12 cellular contexts compared by ENCODE assay signal in the genomic region with DNA sequence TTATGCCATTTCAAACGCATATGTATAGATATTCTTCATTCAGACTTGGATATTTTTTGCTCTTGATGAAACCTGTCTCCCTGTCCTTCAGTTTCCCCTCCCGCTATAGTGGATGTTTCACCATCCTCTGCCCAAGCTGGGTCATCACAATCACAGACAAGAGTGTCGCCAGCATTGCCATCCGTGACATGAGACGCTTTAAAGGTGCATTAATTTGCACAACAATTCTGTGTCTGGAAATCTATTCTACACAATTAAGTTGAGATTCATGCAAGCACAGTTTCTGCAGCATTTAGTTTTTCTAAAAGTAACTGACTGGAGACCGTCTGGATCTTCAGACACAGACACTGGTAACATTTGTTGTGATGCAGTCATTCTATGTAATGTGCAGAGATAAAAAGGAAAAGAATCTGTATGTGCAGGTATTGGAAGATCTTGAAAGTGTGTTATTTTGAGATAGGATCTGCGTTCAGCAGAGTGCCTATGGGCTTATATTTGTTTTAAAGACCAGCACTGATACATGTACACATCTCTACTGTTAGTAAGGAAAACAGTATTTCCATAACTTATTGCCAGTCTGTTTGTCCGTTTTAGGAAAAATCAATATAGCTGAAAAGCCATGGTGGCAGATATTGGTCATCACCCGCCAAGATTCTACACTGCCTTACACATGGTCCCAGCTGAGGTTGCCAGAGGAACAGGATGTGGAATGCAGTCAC. TPM values are rescaled to one million over a fixed set of nuclear protein-coding genes. Genes with fewer than 3 reads are reported as not detected.
DNase-seq lines count a peak whose midpoint lies in the region; ATAC-seq and TF ChIP-seq lines count a peak whose summit lies in the region.
"Not testable (repeated sequence)": the region's sequence is repeated elsewhere in the genome, so short reads cannot be mapped to it uniquely, and the experiment has no call there.
"Had no signal": no experiment of that assay in that cellular context is flagged by ENCODE, and none has a peak within 500 bp of the region (broad histone marks: within the 10 kb centered on the region; RNA-seq: fewer than 3 reads in every experiment).

No MANE protein-coding gene starts in this region.

- H3K4me1 Mint-ChIP-seq in CD4-positive, CD25-positive, alpha-beta regulatory T cell: peaks cover 0 to 13% (median 3%) of the 10 kb centered on the region in 4 donors
- H3K4me1 Mint-ChIP-seq in GM23338 (peaks cover 12% of the 10 kb centered on the region), natural killer cell (peaks cover 8 to 11% of the 10 kb centered on the region in 2 donors)
- H3K4me1 Mint-ChIP-seq in activated CD4-positive, alpha-beta T cell treated with anti-CD3 and anti-CD28 coated beads, Interleukin-2, amount 10 ng/mL, durations not matched to agents 24 days and 14 days; activated naive CD4-positive, alpha-beta T cell treated with anti-CD3 and anti-CD28 coated beads, Interleukin-2, amount 50 U/mL, for 24 hours; glutamatergic neuron (ENCODE audit: low read depth, unreplicated experiment): not testable (repeated sequence)
- H3K4me1 Mint-ChIP-seq in central memory CD8-positive, alpha-beta T cell: peaks cover 13% of the 10 kb centered on the region
- peaks cover 13% of the 10 kb centered on the region for H3K4me1 Mint-ChIP-seq in stimulated activated naive CD8-positive, alpha-beta T cell treated with anti-CD3 and anti-CD28 coated beads, Interleukin-15, Interleukin-2, amounts not matched to agents 100 ng/mL and 50 ng/mL, for 24 hours (ENCODE audit: low read depth)

- not testable (repeated sequence) for H3K4me3 ChIP-seq in CD4-positive, CD25-positive, alpha-beta regulatory T cell (ENCODE audit: low read depth, low read length)
- peak overlapping the region; percentile 18; the same call in 1 of the 2 replicates for H3K4me3 ChIP-seq in GM23338

- 0 out of 2 replicates have a peak overlapping the region, but pooled peaks have one; percentile 45 for H3K4me2 ChIP-seq in GM23338

- not testable (repeated sequence) for H3K9me3 ChIP-seq in CD4-positive, CD25-positive, alpha-beta regulatory T cell (ENCODE audit: control insufficient read depth in 2 of 2, low read length in 2 of 2)

- ATAC-seq in CD4-positive, CD25-positive, alpha-beta regulatory T cell (ENCODE audit: low read depth in 2 of 2); GM23338; central memory CD8-positive, alpha-beta T cell (replicated peaks; ENCODE audit: extremely low read depth, poor library complexity, severe bottlenecking); natural killer cell: not testable (repeated sequence)

- peak overlapping the region in 3 of 4 donors; percentile 45 to 58 (median 47) for H3K4me3 Mint-ChIP-seq in CD4-positive, CD25-positive, alpha-beta regulatory T cell
- H3K4me3 Mint-ChIP-seq in GM23338: peak overlapping the region; percentile 67
- peak overlapping the region; percentile 37 for H3K4me3 Mint-ChIP-seq in activated CD4-positive, alpha-beta T cell treated with anti-CD3 and anti-CD28 coated beads, Interleukin-2, amount 10 ng/mL, durations not matched to agents 24 days and 14 days
- peak overlapping the region; percentile 72 for H3K4me3 Mint-ChIP-seq in activated naive CD4-positive, alpha-beta T cell treated with anti-CD3 and anti-CD28 coated beads, Interleukin-2, amount 50 U/mL, for 24 hours
- peak overlapping the region; percentile 65 for H3K4me3 Mint-ChIP-seq in central memory CD8-positive, alpha-beta T cell
- H3K4me3 Mint-ChIP-seq in glutamatergic neuron (ENCODE audit: unreplicated experiment): peak overlapping the region; percentile 89
- peak overlapping the region; percentile 48 for H3K4me3 Mint-ChIP-seq in natural killer cell
- H3K4me3 Mint-ChIP-seq in stimulated activated naive CD8-positive, alpha-beta T cell treated with anti-CD3 and anti-CD28 coated beads, Interleukin-15, Interleukin-2, amounts not matched to agents 100 ng/mL and 50 ng/mL, for 24 hours: peak overlapping the region; percentile 28

- H3F3A ChIP-seq in GM23338 (replicated peaks; ENCODE audit: low read depth): not testable (repeated sequence)

- not testable (repeated sequence) for H3K36me3 Mint-ChIP-seq in CD4-positive, CD25-positive, alpha-beta regulatory T cell; GM23338 (ENCODE audit: low read depth); activated CD4-positive, alpha-beta T cell treated with anti-CD3 and anti-CD28 coated beads, Interleukin-2, amount 10 ng/mL, durations not matched to agents 24 days and 14 days (ENCODE audit: low read depth); activated naive CD4-positive, alpha-beta T cell treated with anti-CD3 and anti-CD28 coated beads, Interleukin-2, amount 50 U/mL, for 24 hours; central memory CD8-positive, alpha-beta T cell (ENCODE audit: insufficient read depth); glutamatergic neuron (ENCODE audit: unreplicated experiment); natural killer cell; stimulated activated naive CD8-positive, alpha-beta T cell treated with anti-CD3 and anti-CD28 coated beads, Interleukin-15, Interleukin-2, amounts not matched to agents 100 ng/mL and 50 ng/mL, for 24 hours (ENCODE audit: low read depth)

- not testable (repeated sequence) for H3K9me2 ChIP-seq in GM23338 (ENCODE audit: insufficient read depth)

- not testable (repeated sequence) for H3K27ac ChIP-seq in CD4-positive, CD25-positive, alpha-beta regulatory T cell (ENCODE audit: insufficient read depth, low read length, poor library complexity, severe bottlenecking); GM23338 (ENCODE audit: low read depth)

- not testable (repeated sequence) for H3K79me2 ChIP-seq in GM23338 (replicated peaks; ENCODE audit: insufficient read depth)

- peaks cover 88% of the 10 kb centered on the region for H3K27me3 Mint-ChIP-seq in CD4-positive, CD25-positive, alpha-beta regulatory T cell
- H3K27me3 Mint-ChIP-seq in GM23338 (ENCODE audit: insufficient read depth, low read depth, poor library complexity) (peaks cover 85% of the 10 kb centered on the region), glutamatergic neuron (ENCODE audit: unreplicated experiment) (peaks cover 19% of the 10 kb centered on the region), natural killer cell (ENCODE audit: low read depth in 2 of 2) (peaks cover 61 to 72% of the 10 kb centered on the region in 2 donors)
- peaks cover 76% of the 10 kb centered on the region for H3K27me3 Mint-ChIP-seq in activated CD4-positive, alpha-beta T cell treated with anti-CD3 and anti-CD28 coated beads, Interleukin-2, amount 10 ng/mL, durations not matched to agents 24 days and 14 days
- peaks cover 53% of the 10 kb centered on the region for H3K27me3 Mint-ChIP-seq in activated naive CD4-positive, alpha-beta T cell treated with anti-CD3 and anti-CD28 coated beads, Interleukin-2, amount 50 U/mL, for 24 hours
- H3K27me3 Mint-ChIP-seq in central memory CD8-positive, alpha-beta T cell: peaks cover 86% of the 10 kb centered on the region
- peaks cover 79% of the 10 kb centered on the region for H3K27me3 Mint-ChIP-seq in stimulated activated naive CD8-positive, alpha-beta T cell treated with anti-CD3 and anti-CD28 coated beads, Interleukin-15, Interleukin-2, amounts not matched to agents 100 ng/mL and 50 ng/mL, for 24 hours

- H2AFZ ChIP-seq in GM23338: not testable (repeated sequence)

- DNase-seq in CD4-positive, CD25-positive, alpha-beta regulatory T cell; GM23338 (ENCODE audit: low spot score); activated CD4-positive, alpha-beta T cell treated with anti-CD3 and anti-CD28 coated beads, Interleukin-2, amount 10 ng/mL, durations not matched to agents 24 days and 14 days; central memory CD8-positive, alpha-beta T cell (ENCODE audit: low spot score in 2 of 2); glutamatergic neuron; natural killer cell: not testable (repeated sequence)

- H3K27me3 ChIP-seq in CD4-positive, CD25-positive, alpha-beta regulatory T cell (ENCODE audit: control insufficient read depth, insufficient read depth, low read length): peaks cover 45% of the 10 kb centered on the region
- peaks cover 98% of the 10 kb centered on the region for H3K27me3 ChIP-seq in GM23338 (ENCODE audit: insufficient read depth)

- intact Hi-C loops in activated CD4-positive, alpha-beta T cell treated with anti-CD3 and anti-CD28 coated beads, Interleukin-2, amount 10 ng/mL, durations not matched to agents 24 days and 14 days (cut with micrococcal nuclease); natural killer cell (cut with micrococcal nuclease): not testable (repeated sequence)

- H3K9me3 Mint-ChIP-seq in CD4-positive, CD25-positive, alpha-beta regulatory T cell; GM23338; activated CD4-positive, alpha-beta T cell treated with anti-CD3 and anti-CD28 coated beads, Interleukin-2, amount 10 ng/mL, durations not matched to agents 24 days and 14 days; activated naive CD4-positive, alpha-beta T cell treated with anti-CD3 and anti-CD28 coated beads, Interleukin-2, amount 50 U/mL, for 24 hours; central memory CD8-positive, alpha-beta T cell; glutamatergic neuron (ENCODE audit: unreplicated experiment); natural killer cell; stimulated activated naive CD8-positive, alpha-beta T cell treated with anti-CD3 and anti-CD28 coated beads, Interleukin-15, Interleukin-2, amounts not matched to agents 100 ng/mL and 50 ng/mL, for 24 hours: not testable (repeated sequence)

- H3K4me1 ChIP-seq in CD4-positive, CD25-positive, alpha-beta regulatory T cell (ENCODE audit: control insufficient read depth, insufficient read depth, low read length, poor library complexity, severe bottlenecking); GM23338 (ENCODE audit: insufficient read depth): not testable (repeated sequence)

- H3K36me3 ChIP-seq in CD4-positive, CD25-positive, alpha-beta regulatory T cell (ENCODE audit: control insufficient read depth, insufficient read depth, low read length); GM23338 (ENCODE audit: insufficient read depth): not testable (repeated sequence)

- not testable (repeated sequence) for H4K20me1 ChIP-seq in GM23338 (replicated peaks; ENCODE audit: insufficient read depth)

- not testable (repeated sequence) for H3K27ac Mint-ChIP-seq in CD4-positive, CD25-positive, alpha-beta regulatory T cell; GM23338; activated CD4-positive, alpha-beta T cell treated with anti-CD3 and anti-CD28 coated beads, Interleukin-2, amount 10 ng/mL, durations not matched to agents 24 days and 14 days; activated naive CD4-positive, alpha-beta T cell treated with anti-CD3 and anti-CD28 coated beads, Interleukin-2, amount 50 U/mL, for 24 hours; central memory CD8-positive, alpha-beta T cell (ENCODE audit: low read depth); glutamatergic neuron (ENCODE audit: unreplicated experiment); natural killer cell; stimulated activated naive CD8-positive, alpha-beta T cell treated with anti-CD3 and anti-CD28 coated beads, Interleukin-15, Interleukin-2, amounts not matched to agents 100 ng/mL and 50 ng/mL, for 24 hours

- not testable (repeated sequence) for TF ChIP-seq CTCF in GM23338 (conservative IDR thresholded peaks at IDR 0.05; ENCODE audit: low read depth in 2 of 2); glutamatergic neuron (IDR thresholded peaks at IDR 0.05; ENCODE audit: partially characterized antibody, unreplicated experiment); natural killer cell (IDR thresholded peaks at IDR 0.05)

RNA-seq across cellular contexts. Expression of gene ULBP1, which starts 8.3 kb away (rescaled TPM):
- 0.64 TPM for total RNA-seq in CD4-positive, CD25-positive, alpha-beta regulatory T cell
- not detected for polyA plus RNA-seq in CD4-positive, CD25-positive, alpha-beta regulatory T cell
- 1.0 and 1.7 TPM in 2 replicates for total RNA-seq in GM23338 (2014; rRNA removed; shearing (Covaris generic))
- polyA plus RNA-seq in GM23338 (2016; fragmentation: Nextera tagmentation; extraction: Ambion mirVana): 0.74 and 1.3 TPM in 2 replicates
- total RNA-seq in activated CD4-positive, alpha-beta T cell treated with anti-CD3 and anti-CD28 coated beads, Interleukin-2, amount 10 ng/mL, durations not matched to agents 24 days and 14 days: 0.49 and 0.76 TPM in 2 replicates
- total RNA-seq in glutamatergic neuron (ENCODE audit: unreplicated experiment): 9.3 TPM
- total RNA-seq in natural killer cell: under 1 TPM in 2 of 3 donors, not detected in 1; 0.18 to 0.23 TPM
- total RNA-seq: GM12878, Peyer's patch had no signal

RNA-seq across cellular contexts. Expression of gene ULBP2, which starts 13.6 kb away (rescaled TPM):
- 9.7 TPM for total RNA-seq in CD4-positive, CD25-positive, alpha-beta regulatory T cell
- polyA plus RNA-seq in CD4-positive, CD25-positive, alpha-beta regulatory T cell: under 1 TPM in 1 of 4 donors, not detected in 3; 0.13 TPM
- 1.1 TPM in 1 of 2 replicates, not detected in the other for total RNA-seq in GM23338 (2014; rRNA removed; shearing (Covaris generic))
- 0.21 TPM in 1 of 2 replicates, not detected in the other for polyA plus RNA-seq in GM23338 (2016; fragmentation: Nextera tagmentation; extraction: Ambion mirVana)
- total RNA-seq in activated CD4-positive, alpha-beta T cell treated with anti-CD3 and anti-CD28 coated beads, Interleukin-2, amount 10 ng/mL, durations not matched to agents 24 days and 14 days: 0.40 and 0.47 TPM in 2 replicates
- 5.4 TPM for total RNA-seq in glutamatergic neuron (ENCODE audit: unreplicated experiment)
- 1 to 10 TPM in 2 of 3 donors, under 1 TPM in 1; 0.98 to 2.4 (median 2.4) TPM for total RNA-seq in natural killer cell
- total RNA-seq: H7, Peyer's patch had no signal

RNA-seq across cellular contexts. Expression of gene RAET1G, which starts 32.5 kb away (rescaled TPM):
- total RNA-seq in CD4-positive, CD25-positive, alpha-beta regulatory T cell: 0.76 TPM
- not detected for polyA plus RNA-seq in CD4-positive, CD25-positive, alpha-beta regulatory T cell
- not detected in 2 replicates for total RNA-seq in GM23338 (2014; rRNA removed; shearing (Covaris generic))
- not detected in 2 replicates for polyA plus RNA-seq in GM23338 (2016; fragmentation: Nextera tagmentation; extraction: Ambion mirVana)
- total RNA-seq in activated CD4-positive, alpha-beta T cell treated with anti-CD3 and anti-CD28 coated beads, Interleukin-2, amount 10 ng/mL, durations not matched to agents 24 days and 14 days: not detected in 2 replicates
- total RNA-seq in glutamatergic neuron (ENCODE audit: unreplicated experiment) (not detected), natural killer cell (under 1 TPM in 1 of 3 donors, not detected in 2; 0.43 TPM)
- total RNA-seq: GM12878, H7, OCI-LY7, Peyer's patch had no signal
- polyA plus RNA-seq: GM12878 had no signal

RNA-seq across cellular contexts. Expression of gene RAET1E, which starts 57.5 kb away (rescaled TPM):
- total RNA-seq in CD4-positive, CD25-positive, alpha-beta regulatory T cell: not detected
- polyA plus RNA-seq in CD4-positive, CD25-positive, alpha-beta regulatory T cell: not detected
- not detected in 2 replicates for total RNA-seq in GM23338 (2014; rRNA removed; shearing (Covaris generic))
- polyA plus RNA-seq in GM23338 (2016; fragmentation: Nextera tagmentation; extraction: Ambion mirVana): not detected in 2 replicates
- total RNA-seq in activated CD4-positive, alpha-beta T cell treated with anti-CD3 and anti-CD28 coated beads, Interleukin-2, amount 10 ng/mL, durations not matched to agents 24 days and 14 days: not detected in 2 replicates
- total RNA-seq in glutamatergic neuron (ENCODE audit: unreplicated experiment) (not detected), natural killer cell (not detected)
- total RNA-seq: GM12878, H7, OCI-LY7, Peyer's patch had no signal
- polyA plus RNA-seq: GM12878 had no signal

Comparison
In these comparisons a context has a peak if more than half of its experiments do, and no peak if none do; other contexts are left out.
1. H3K4me3 Mint-ChIP-seq: peak in every context shown above with its lines; median percentile 89 in glutamatergic neuron; 72 in activated naive CD4-positive, alpha-beta T cell treated with anti-CD3 and anti-CD28 coated beads, Interleukin-2, amount 50 U/mL, for 24 hours; 67 in GM23338; 65 in central memory CD8-positive, alpha-beta T cell; 48 in natural killer cell; 47 in CD4-positive, CD25-positive, alpha-beta regulatory T cell; 37 in activated CD4-positive, alpha-beta T cell treated with anti-CD3 and anti-CD28 coated beads, Interleukin-2, amount 10 ng/mL, durations not matched to agents 24 days and 14 days; 28 in stimulated activated naive CD8-positive, alpha-beta T cell treated with anti-CD3 and anti-CD28 coated beads, Interleukin-15, Interleukin-2, amounts not matched to agents 100 ng/mL and 50 ng/mL, for 24 hours.